16 cellular contexts compared by ENCODE assay signal in genomic region chr5:135490245-135491037, GRCh38. TPM values are rescaled to one million over a fixed set of nuclear protein-coding genes. Genes with fewer than 3 reads are reported as not detected.
DNase-seq lines count a peak whose midpoint lies in the region; ATAC-seq and TF ChIP-seq lines count a peak whose summit lies in the region.
"Had no signal": no experiment of that assay in that cellular context is flagged by ENCODE, and none has a peak within 500 bp of the region (broad histone marks: within the 10 kb centered on the region; RNA-seq: fewer than 3 reads in every experiment).

No MANE protein-coding gene starts in this region.

- no peak overlapping the region for H3K27ac ChIP-seq in BLaER1 treated with 17β-estradiol and CSF1 and Interleukin-3, amounts not matched to agents 10 nM and 100 nM
- no peak overlapping the region for H3K27ac ChIP-seq in right cardiac atrium (ENCODE audit: low read length)
- no peak overlapping the region for H3K27ac ChIP-seq in parathyroid adenoma

- no peak for TF ChIP-seq CTCF in parathyroid adenoma (IDR thresholded peaks at IDR 0.05)

- H3K27me3 ChIP-seq in BLaER1 treated with 17β-estradiol and CSF1 and Interleukin-3, amounts not matched to agents 10 nM and 100 nM, result peaks cover 76 to 100% (median 96%) of the 10 kb centered on the region in 11 experiments
- peaks cover 90% of the 10 kb centered on the region for H3K27me3 ChIP-seq in NT2/D1 (ENCODE audit: insufficient read depth, insufficient read length)
- H3K27me3 ChIP-seq in right cardiac atrium (ENCODE audit: control insufficient read depth, insufficient read depth), result no peaks in the 10 kb centered on the region
- peaks cover 4% of the 10 kb centered on the region for H3K27me3 ChIP-seq in parathyroid adenoma (ENCODE audit: control insufficient read depth, insufficient read depth, low read length)

- H3K9ac ChIP-seq in BLaER1 treated with 17β-estradiol and CSF1 and Interleukin-3, amounts not matched to agents 10 nM and 100 nM, result no peak overlapping the region
- H3K9ac ChIP-seq in NT2/D1 (ENCODE audit: insufficient read length, low read depth), result peak overlapping the region; percentile 70
- no peak overlapping the region for H3K9ac ChIP-seq in parathyroid adenoma

- H3K9me3 ChIP-seq in BLaER1 treated with 17β-estradiol and CSF1 and Interleukin-3, amounts not matched to agents 10 nM and 100 nM (replicated peaks in 1 of 11), result peaks cover 0 to 37% (median 8%) of the 10 kb centered on the region in 11 experiments; a peak in 12 of 22 replicates
- H3K9me3 ChIP-seq in NT2/D1 (ENCODE audit: insufficient read depth, low read length), result no peaks in the 10 kb centered on the region
- no peaks in the 10 kb centered on the region for H3K9me3 ChIP-seq in right cardiac atrium (ENCODE audit: control insufficient read depth, low read length)
- H3K9me3 ChIP-seq in parathyroid adenoma (ENCODE audit: control insufficient read depth, low read length), result no peaks in the 10 kb centered on the region

- peak overlapping the region; percentile 67 to 93 (median 74); a peak in 21 of 22 replicates for H3K4me2 ChIP-seq in BLaER1 treated with 17β-estradiol and CSF1 and Interleukin-3, amounts not matched to agents 10 nM and 100 nM
- H3K4me2 ChIP-seq in parathyroid adenoma (ENCODE audit: low read length), result peak overlapping the region; percentile 60

- H2AFZ ChIP-seq in parathyroid adenoma, result peak overlapping the region; percentile 31

- WGBS in right cardiac atrium, result 13% methylated on average over 49 of the region's 49 CpGs

- no peaks in the 10 kb centered on the region for H3K36me3 ChIP-seq in BLaER1 treated with 17β-estradiol and CSF1 and Interleukin-3, amounts not matched to agents 10 nM and 100 nM
- H3K36me3 ChIP-seq in NT2/D1 (ENCODE audit: insufficient read depth, insufficient read length, low read length) (no peaks in the 10 kb centered on the region), parathyroid adenoma (ENCODE audit: control insufficient read depth, insufficient read depth, low read length) (no peaks in the 10 kb centered on the region)

- intact Hi-C loops in right cardiac atrium (cut with DNase I), result no loop called here

- no peaks in the 10 kb centered on the region for H3K79me2 ChIP-seq in parathyroid adenoma

- peaks cover 19 to 80% (median 34%) of the 10 kb centered on the region in 10 experiments for H3K4me1 ChIP-seq in BLaER1 treated with 17β-estradiol and CSF1 and Interleukin-3, amounts not matched to agents 10 nM and 100 nM
- peaks cover 21% of the 10 kb centered on the region for H3K4me1 ChIP-seq in NT2/D1 (ENCODE audit: insufficient read depth, insufficient read length)
- peaks cover 6% of the 10 kb centered on the region for H3K4me1 ChIP-seq in right cardiac atrium (ENCODE audit: control insufficient read depth, insufficient read depth, low read length)
- H3K4me1 ChIP-seq in parathyroid adenoma, result peaks cover 14% of the 10 kb centered on the region

- ATAC-seq in right cardiac atrium (no peak), GM18502 (IDR thresholded peaks at IDR 0.05; ENCODE audit: poor library complexity, unreplicated experiment) (no peak), HG03280 (IDR thresholded peaks at IDR 0.05; ENCODE audit: unreplicated experiment) (no peak)
- ATAC-seq: GM12878, natural killer cell, PC-3 had no signal

- peaks cover 0 to 46% (median 23%) of the 10 kb centered on the region in 11 experiments; a peak in 16 of 22 replicates for H4K20me1 ChIP-seq in BLaER1 treated with 17β-estradiol and CSF1 and Interleukin-3, amounts not matched to agents 10 nM and 100 nM

- no peak for DNase-seq in NT2/D1 (ENCODE audit: low read depth, low spot score)
- DNase-seq in right cardiac atrium, result no peak
- DNase-seq in OCI-M2 (lab: John Stamatoyannopoulos, UW; ENCODE audit: unreplicated experiment), result no peak
- DNase-seq in pons (ENCODE audit: low spot score), result no peak
- DNase-seq: activated CD4-positive, alpha-beta T cell treated with anti-CD3 and anti-CD28 coated beads, Interleukin-2, amount 10 ng/mL, durations not matched to agents 24 days and 14 days; DND-41; kidney; natural killer cell; PC-3; stimulated activated CD4-positive, alpha-beta T cell treated with anti-CD3 and anti-CD28 coated beads, Interleukin-2, amount 100 ng/mL, for 24 hours; T-helper 1 cell had no signal

- peak overlapping the region in 7 of 10 experiments; percentile 3 to 63 (median 46); a peak in 5 of 20 replicates for H3K4me3 ChIP-seq in BLaER1 treated with 17β-estradiol and CSF1 and Interleukin-3, amounts not matched to agents 10 nM and 100 nM
- H3K4me3 ChIP-seq in NT2/D1 (ENCODE audit: insufficient read length, low read depth) (peak overlapping the region; percentile 33), right cardiac atrium (ENCODE audit: low read length) (peak overlapping the region; percentile 7), parathyroid adenoma (ENCODE audit: low read depth, low read length) (no peak overlapping the region)
- H3K4me3 ChIP-seq: GM12878 had no signal

RNA-seq across cellular contexts. Expression of gene TIFAB, which starts 38.3 kb away (rescaled TPM):
- not detected for total RNA-seq in right cardiac atrium
- not detected for polyA plus RNA-seq in right cardiac atrium
- total RNA-seq: activated CD4-positive, alpha-beta T cell treated with anti-CD3 and anti-CD28 coated beads, Interleukin-2, amount 10 ng/mL, durations not matched to agents 24 days and 14 days; GM12878; PC-3 had no signal
- polyA plus RNA-seq: GM12878 had no signal

RNA-seq across cellular contexts. Expression of gene DCANP1, which starts 43.3 kb away (rescaled TPM):
- not detected for total RNA-seq in right cardiac atrium
- not detected for polyA plus RNA-seq in right cardiac atrium
- total RNA-seq: activated CD4-positive, alpha-beta T cell treated with anti-CD3 and anti-CD28 coated beads, Interleukin-2, amount 10 ng/mL, durations not matched to agents 24 days and 14 days; GM12878; kidney; PC-3 had no signal

RNA-seq across cellular contexts. Expression of gene NEUROG1, which starts 45.3 kb away (rescaled TPM):
- total RNA-seq in right cardiac atrium, result not detected
- polyA plus RNA-seq in right cardiac atrium, result not detected
- total RNA-seq: activated CD4-positive, alpha-beta T cell treated with anti-CD3 and anti-CD28 coated beads, Interleukin-2, amount 10 ng/mL, durations not matched to agents 24 days and 14 days; GM12878; kidney; natural killer cell; PC-3 had no signal
- polyA plus RNA-seq: GM12878 had no signal
